In the genomic region with DNA sequence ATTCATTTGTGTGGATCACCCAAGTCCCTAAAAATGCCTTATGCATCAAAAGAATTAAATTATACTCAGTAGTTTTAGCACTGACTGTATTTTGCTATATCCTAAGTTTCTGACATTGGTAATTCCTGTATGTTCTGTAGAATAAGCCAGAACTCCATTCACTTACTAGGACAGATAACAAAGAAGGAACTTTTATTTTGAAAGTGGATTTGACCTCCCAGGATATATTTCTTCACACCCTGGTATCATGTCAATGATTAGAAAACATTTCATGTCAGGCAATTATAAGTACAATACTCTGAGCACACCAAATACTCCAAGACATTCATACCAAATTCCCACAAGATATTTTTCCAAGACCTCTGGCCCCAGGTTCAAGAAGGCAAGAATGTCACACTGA, we compare ENCODE assay signal across 27 cellular contexts. TPM values are rescaled to one million over a fixed set of nuclear protein-coding genes. Genes with fewer than 3 reads are reported as not detected.
"Had no signal": no experiment of that assay in that cellular context is flagged by ENCODE, and none has a peak within 500 bp of the region (broad histone marks: within the 10 kb centered on the region; RNA-seq: fewer than 3 reads in every experiment).

No MANE protein-coding gene starts in this region.

- ATAC-seq: gastroesophageal sphincter, left lobe of liver had no signal

- H3K27ac ChIP-seq: transverse colon had no signal

- H3K36me3 ChIP-seq: gastroesophageal sphincter, transverse colon had no signal

- H3K9me3 ChIP-seq: gastroesophageal sphincter, testis, transverse colon had no signal

- DNase-seq: activated CD4-positive, alpha-beta memory T cell treated with anti-CD3 and anti-CD28 coated beads for 36 hours; activated CD4-positive, alpha-beta T cell treated with anti-CD3 and anti-CD28 coated beads, Interleukin-2, amount 10 ng/mL, durations not matched to agents 24 days and 14 days; activated CD4-positive, CD25-positive, alpha-beta regulatory T cell treated with anti-CD3 and anti-CD28 coated beads, Interleukin-2, amount 50 U/mL, for 72 hours; activated CD8-positive, alpha-beta memory T cell treated with anti-CD3 and anti-CD28 coated beads, Interleukin-2, amount 50 U/mL, for 4 hours; activated effector memory CD4-positive, alpha-beta T cell treated with anti-CD3 and anti-CD28 coated beads, Interleukin-2, amount 50 U/mL, for 16 hours; activated naive CD4-positive, alpha-beta T cell treated with anti-CD3 and anti-CD28 coated beads, Interleukin-2, amount 10 ng/mL, durations not matched to agents 7 days and 5 days; activated naive CD8-positive, alpha-beta T cell treated with anti-CD3 and anti-CD28 coated beads, Interleukin-2, amount 10 ng/mL, durations not matched to agents 7 days and 5 days; activated T-cell treated with anti-CD3 and anti-CD28 coated beads, Interleukin-2, amount 50 U/mL, for 1 hour; central memory CD4-positive, alpha-beta T cell; effector CD8-positive, alpha-beta T cell; mesendoderm; retina; stimulated activated CD4-positive, alpha-beta T cell treated with anti-CD3 and anti-CD28 coated beads, Interleukin-2, amount 100 ng/mL, for 48 hours; stimulated activated naive CD4-positive, alpha-beta T cell treated with Interleukin-2 at 50 U/mL for 16 hours; T-helper 2 cell; testis; transverse colon had no signal

- H3K4me3 ChIP-seq: gastroesophageal sphincter, lung, testis, transverse colon had no signal

- FAIRE-seq: endometrium had no signal

- H3K27me3 ChIP-seq: gastroesophageal sphincter, testis, transverse colon had no signal

RNA-seq across cellular contexts. Expression of a gene that starts 28.7 kb away (rescaled TPM):
- total RNA-seq: activated CD4-positive, alpha-beta memory T cell treated with anti-CD3 and anti-CD28 coated beads for 36 hours; activated CD4-positive, alpha-beta T cell treated with anti-CD3 and anti-CD28 coated beads, Interleukin-2, amount 10 ng/mL, durations not matched to agents 24 days and 14 days; activated CD8-positive, alpha-beta memory T cell treated with anti-CD3 and anti-CD28 coated beads for 36 hours; activated naive CD8-positive, alpha-beta T cell treated with anti-CD3 and anti-CD28 coated beads, Interleukin-2, amount 10 ng/mL, durations not matched to agents 7 days and 5 days; activated T-helper 1 cell treated with anti-CD3 and anti-CD28 coated beads, Interleukin-12 subunit alpha, Interleukin-12 subunit beta, Interleukin-2, Interleukin-4 antibody, amounts not matched to agents 30 ng/mL and 10 ng/mL and 1 ng/mL, durations not matched to agents 14 hours and 24 hours and 36 hours; epithelial cell of proximal tubule; kidney epithelial cell; left lobe of liver; mononuclear cell; osteoblast had no signal

RNA-seq across cellular contexts. Expression of a gene that starts 50.3 kb away (rescaled TPM):
- total RNA-seq: activated CD4-positive, alpha-beta memory T cell treated with anti-CD3 and anti-CD28 coated beads for 36 hours; activated CD4-positive, alpha-beta T cell treated with anti-CD3 and anti-CD28 coated beads, Interleukin-2, amount 10 ng/mL, durations not matched to agents 24 days and 14 days; activated CD8-positive, alpha-beta memory T cell treated with anti-CD3 and anti-CD28 coated beads for 36 hours; activated naive CD8-positive, alpha-beta T cell treated with anti-CD3 and anti-CD28 coated beads, Interleukin-2, amount 10 ng/mL, durations not matched to agents 7 days and 5 days; activated T-helper 1 cell treated with anti-CD3 and anti-CD28 coated beads, Interleukin-12 subunit alpha, Interleukin-12 subunit beta, Interleukin-2, Interleukin-4 antibody, amounts not matched to agents 30 ng/mL and 10 ng/mL and 1 ng/mL, durations not matched to agents 14 hours and 24 hours and 36 hours; epithelial cell of proximal tubule; kidney epithelial cell; left lobe of liver; lung; mononuclear cell; osteoblast; transverse colon had no signal
